8 cellular contexts compared by ENCODE assay signal in genomic region chr6:27250955-27251671, GRCh38. TPM values are rescaled to one million over a fixed set of nuclear protein-coding genes. Genes with fewer than 3 reads are reported as not detected.
A peak's percentile ranks its signal among the peaks of the same experiment; 100 is the strongest.
DNase-seq lines count a peak whose midpoint lies in the region; ATAC-seq, FAIRE-seq and TF ChIP-seq lines count a peak whose summit lies in the region.

No MANE protein-coding gene starts in this region.

- H3K4me3 Mint-ChIP-seq in activated CD4-positive, alpha-beta memory T cell treated with anti-CD3 and anti-CD28 coated beads, Interleukin-2, amount 10 ng/mL, durations not matched to agents 7 days and 5 days, result peak overlapping the region; percentile 86
- H3K4me3 Mint-ChIP-seq in natural killer cell treated with Interleukin-12 subunit alpha and Interleukin-12 subunit beta and Interleukin-15 and Interleukin-18, amount 100 ng/mL, for 72 hours, result peak overlapping the region; percentile 86
- H3K4me3 Mint-ChIP-seq in stimulated activated naive CD8-positive, alpha-beta T cell treated with anti-CD3 and anti-CD28 coated beads, Interleukin-15, amount 100 ng/mL, for 72 hours, result peak overlapping the region; percentile 93 to 95

- peak; percentile 33 for ATAC-seq in GM18519 (IDR thresholded peaks at IDR 0.05; ENCODE audit: low FRiP score, unreplicated experiment)
- peak; percentile 58 for ATAC-seq in HG03064 (IDR thresholded peaks at IDR 0.05; ENCODE audit: low read depth, unreplicated experiment)
- peak; percentile 81 to 82 for ATAC-seq in natural killer cell treated with Interleukin-12 subunit alpha and Interleukin-12 subunit beta and Interleukin-15 and Interleukin-18, amount 100 ng/mL, for 72 hours
- peak; percentile 80 for ATAC-seq in stimulated activated naive CD8-positive, alpha-beta T cell treated with anti-CD3 and anti-CD28 coated beads, Interleukin-15, amount 100 ng/mL, for 72 hours

- no peak overlapping the region for H4K91ac ChIP-seq in H1 (replicated peaks; ENCODE audit: insufficient read length, low read length)

- DNase-seq in NCI-H2227 treated with DMSO at 0.1 percent for 48 hours (lab: John Stamatoyannopoulos, UW) (peak; percentile 90), H1 (ENCODE audit: low read depth in 1 of 2, low spot score in 2 of 2) (peak; percentile 86 to 96)
- DNase-seq in activated CD4-positive, alpha-beta memory T cell treated with anti-CD3 and anti-CD28 coated beads, Interleukin-2, amount 10 ng/mL, durations not matched to agents 7 days and 5 days, result peak; percentile 76
- no peak for DNase-seq in natural killer cell treated with Interleukin-12 subunit alpha and Interleukin-12 subunit beta and Interleukin-15 and Interleukin-18, amount 100 ng/mL, for 72 hours (ENCODE audit: low spot score)
- DNase-seq in stimulated activated naive CD8-positive, alpha-beta T cell treated with anti-CD3 and anti-CD28 coated beads, Interleukin-15, amount 100 ng/mL, for 72 hours, result peak; percentile 50 to 63

- TF ChIP-seq RAD21 in H1 (IDR thresholded peaks at IDR 0.05 in 1 of 2, conservative IDR thresholded peaks at IDR 0.05 in 1 of 2; ENCODE audit: low read depth in 2 of 2, low read length in 2 of 2), result no peak

- H3K4me1 ChIP-seq in H1 (replicated peaks in 1 of 4; ENCODE audit: control insufficient read depth in 3 of 4, insufficient read depth in 4 of 4, low read length in 3 of 4), result peaks cover 2 to 8% (median 3%) of the 10 kb centered on the region in 4 experiments; a peak in 4 of 7 replicates

- TF ChIP-seq EP300 in H1 (IDR thresholded peaks at IDR 0.05; ENCODE audit: borderline replicate concordance in 1 of 2, low read depth in 2 of 2, low read length in 2 of 2), result no peak

- H3K9me3 ChIP-seq in H1 (ENCODE audit: insufficient read depth in 2 of 2, low read depth in 1 of 2, low read length in 1 of 2), result no peaks in the 10 kb centered on the region

- POLR2A ChIA-PET in activated CD4-positive, alpha-beta memory T cell treated with anti-CD3 and anti-CD28 coated beads, Interleukin-2, amount 10 ng/mL, durations not matched to agents 7 days and 5 days (lab: Charles Lee), result interaction anchor here (0.7 kb wide), 1 partner anchor 12 kb away, joined by 3 read pairs; no protein-coding TSS in a partner anchor
- POLR2A ChIA-PET in H1 (lab: Charles Lee; ENCODE audit: partially characterized antibody), result interaction anchor here (1.0 to 2.3 kb wide), 7 partner anchors 9 to 104 kb away, joined by 3 to 15 read pairs (median 6); a partner anchor contains a TSS

- H2AK5ac ChIP-seq in H1 (ENCODE audit: low read depth, low read length), result no peak overlapping the region

- H2AFZ ChIP-seq in H1 (ENCODE audit: low read length), result peak overlapping the region; percentile 92; the same call in 1 of the 2 replicates

- H2BK120ac ChIP-seq in H1 (replicated peaks; ENCODE audit: low read depth, low read length), result no peak overlapping the region

- H3K56ac ChIP-seq in H1 (replicated peaks; ENCODE audit: insufficient read length, low read depth, low read length), result peak overlapping the region; percentile 84

- no peak overlapping the region for H3K14ac ChIP-seq in H1 (ENCODE audit: insufficient read length)

- H3K23me2 ChIP-seq in H1 (ENCODE audit: low read depth, low read length), result no peaks in the 10 kb centered on the region

- peaks cover 41% of the 10 kb centered on the region for H3K27me3 Mint-ChIP-seq in activated CD4-positive, alpha-beta memory T cell treated with anti-CD3 and anti-CD28 coated beads, Interleukin-2, amount 10 ng/mL, durations not matched to agents 7 days and 5 days
- peaks cover 28 to 38% of the 10 kb centered on the region in 2 donors for H3K27me3 Mint-ChIP-seq in natural killer cell treated with Interleukin-12 subunit alpha and Interleukin-12 subunit beta and Interleukin-15 and Interleukin-18, amount 100 ng/mL, for 72 hours
- H3K27me3 Mint-ChIP-seq in stimulated activated naive CD8-positive, alpha-beta T cell treated with anti-CD3 and anti-CD28 coated beads, Interleukin-15, amount 100 ng/mL, for 72 hours, result peaks cover 37% of the 10 kb centered on the region

- no peak overlapping the region for H3K4ac ChIP-seq in H1 (replicated peaks; ENCODE audit: insufficient read length, low read depth, low read length)

- H3K27ac ChIP-seq in 22Rv1 (peak overlapping the region; percentile 91), H1 (ENCODE audit: low read depth, low read length) (peak overlapping the region; percentile 84; the same call in 1 of the 2 replicates)

- H3K36me3 Mint-ChIP-seq in activated CD4-positive, alpha-beta memory T cell treated with anti-CD3 and anti-CD28 coated beads, Interleukin-2, amount 10 ng/mL, durations not matched to agents 7 days and 5 days (ENCODE audit: low read depth), result no peaks in the 10 kb centered on the region
- no peaks in the 10 kb centered on the region for H3K36me3 Mint-ChIP-seq in natural killer cell treated with Interleukin-12 subunit alpha and Interleukin-12 subunit beta and Interleukin-15 and Interleukin-18, amount 100 ng/mL, for 72 hours

- no peak overlapping the region for H2BK20ac ChIP-seq in H1 (ENCODE audit: low read length)

- no peak for TF ChIP-seq CTCF in 22Rv1 (IDR thresholded peaks at IDR 0.05)
- TF ChIP-seq CTCF in H1 (IDR thresholded peaks at IDR 0.05; ENCODE audit: control extremely low read depth in 1 of 3, insufficient read depth in 1 of 3, low read depth in 1 of 3, low read length in 3 of 3), result no peak

- peak in 1 of 2 experiments; percentile 62; a peak in 2 of 3 replicates for TF ChIP-seq POLR2A in H1 (IDR thresholded peaks at IDR 0.05; ENCODE audit: control extremely low read depth in 1 of 2, low read depth in 2 of 2, low read length in 2 of 2)

- peaks cover 0 to 5% (median 0%) of the 10 kb centered on the region in 4 experiments; a peak in 4 of 7 replicates for H3K27me3 ChIP-seq in H1 (replicated peaks in 1 of 4; ENCODE audit: control insufficient read depth in 3 of 4, extremely low read depth in 1 of 4, insufficient read depth in 3 of 4, low read length in 3 of 4)

- peak overlapping the region; percentile 95 for H3K18ac ChIP-seq in H1 (ENCODE audit: extremely low read depth, low read length)

- H3K4me3 ChIP-seq in H1 (ENCODE audit: extremely low read depth in 1 of 4, insufficient read depth in 2 of 4, low read depth in 3 of 4, low read length in 4 of 4), result peak overlapping the region; percentile 83 to 95 (median 86)

- peak overlapping the region; percentile 86 for H2BK5ac ChIP-seq in H1 (ENCODE audit: low read depth, low read length)

- H2BK12ac ChIP-seq in H1 (ENCODE audit: low read depth, low read length), result peak overlapping the region; percentile 29; the same call in 1 of the 2 replicates

- peak overlapping the region; percentile 78 to 82 for H3K4me2 ChIP-seq in H1 (ENCODE audit: insufficient read depth in 1 of 2, low read depth in 2 of 2, low read length in 2 of 2)

- peak; percentile 50 for FAIRE-seq in H1 (lab: Jason Lieb, UNC)

- H3K9me3 Mint-ChIP-seq in activated CD4-positive, alpha-beta memory T cell treated with anti-CD3 and anti-CD28 coated beads, Interleukin-2, amount 10 ng/mL, durations not matched to agents 7 days and 5 days, result no peaks in the 10 kb centered on the region
- no peaks in the 10 kb centered on the region for H3K9me3 Mint-ChIP-seq in natural killer cell treated with Interleukin-12 subunit alpha and Interleukin-12 subunit beta and Interleukin-15 and Interleukin-18, amount 100 ng/mL, for 72 hours
- no peaks in the 10 kb centered on the region for H3K9me3 Mint-ChIP-seq in stimulated activated naive CD8-positive, alpha-beta T cell treated with anti-CD3 and anti-CD28 coated beads, Interleukin-15, amount 100 ng/mL, for 72 hours

- H3K9ac ChIP-seq in H1 (replicated peaks in 1 of 4; ENCODE audit: extremely low read depth in 1 of 4, low read depth in 3 of 4, low read length in 3 of 4), result peak overlapping the region; percentile 78 to 95 (median 82)

- H3K4me1 Mint-ChIP-seq in activated CD4-positive, alpha-beta memory T cell treated with anti-CD3 and anti-CD28 coated beads, Interleukin-2, amount 10 ng/mL, durations not matched to agents 7 days and 5 days, result peaks cover 15% of the 10 kb centered on the region
- peaks cover 2 to 4% of the 10 kb centered on the region in 2 donors for H3K4me1 Mint-ChIP-seq in natural killer cell treated with Interleukin-12 subunit alpha and Interleukin-12 subunit beta and Interleukin-15 and Interleukin-18, amount 100 ng/mL, for 72 hours (ENCODE audit: low read depth in 2 of 2)
- peaks cover 8% of the 10 kb centered on the region for H3K4me1 Mint-ChIP-seq in stimulated activated naive CD8-positive, alpha-beta T cell treated with anti-CD3 and anti-CD28 coated beads, Interleukin-15, amount 100 ng/mL, for 72 hours

- H3K23ac ChIP-seq in H1 (ENCODE audit: insufficient read length), result no peak overlapping the region

- H3K27ac Mint-ChIP-seq in activated CD4-positive, alpha-beta memory T cell treated with anti-CD3 and anti-CD28 coated beads, Interleukin-2, amount 10 ng/mL, durations not matched to agents 7 days and 5 days, result peak overlapping the region; percentile 50
- H3K27ac Mint-ChIP-seq in natural killer cell treated with Interleukin-12 subunit alpha and Interleukin-12 subunit beta and Interleukin-15 and Interleukin-18, amount 100 ng/mL, for 72 hours, result no peak overlapping the region
- peak overlapping the region; percentile 55 to 83 for H3K27ac Mint-ChIP-seq in stimulated activated naive CD8-positive, alpha-beta T cell treated with anti-CD3 and anti-CD28 coated beads, Interleukin-15, amount 100 ng/mL, for 72 hours

- H2BK15ac ChIP-seq in H1 (ENCODE audit: low read length), result no peak overlapping the region; the same call in 1 of the 2 replicates

- peak overlapping the region; percentile 93; the same call in 1 of the 2 replicates for H4K8ac ChIP-seq in H1 (ENCODE audit: extremely low read depth, insufficient read depth, low read length)

- no peaks in the 10 kb centered on the region for H3K36me3 ChIP-seq in H1 (ENCODE audit: control insufficient read depth in 2 of 4, insufficient read depth in 4 of 4, low read length in 3 of 4)

- no peaks in the 10 kb centered on the region for H3K79me1 ChIP-seq in H1 (ENCODE audit: low read depth, low read length)

- no peaks in the 10 kb centered on the region for H4K20me1 ChIP-seq in H1 (replicated peaks in 1 of 2; ENCODE audit: control insufficient read depth in 1 of 2, insufficient read depth in 2 of 2, low read length in 2 of 2)

- peak overlapping the region; percentile 85 for H4K5ac ChIP-seq in H1 (ENCODE audit: insufficient read length, low read depth, low read length)

- WGBS in H1 (ENCODE audit: extremely low coverage in 1 of 2, insufficient coverage in 1 of 2, insufficient read length in 1 of 2, insufficient replicate concordance in 2 of 2, low coverage in 1 of 2, low lambda C conversion rate in 2 of 2, missing lambda C conversion rate in 1 of 2), 2 experiments, result 2% methylated on average over 33 of the region's 48 CpGs; no CpG with 5 or more reads in 1 of the 2 experiments

- H3K79me2 ChIP-seq in H1 (ENCODE audit: control insufficient read depth in 1 of 2, insufficient read depth in 2 of 2, low read length in 2 of 2), result no peaks in the 10 kb centered on the region

- CTCF ChIA-PET in activated CD4-positive, alpha-beta memory T cell treated with anti-CD3 and anti-CD28 coated beads, Interleukin-2, amount 10 ng/mL, durations not matched to agents 7 days and 5 days (lab: Charles Lee), result interaction anchor here (1.0 to 1.3 kb wide), 6 partner anchors 10 to 63 kb away, joined by 3 to 7 read pairs (median 3); no protein-coding TSS in a partner anchor
- CTCF ChIA-PET in H1 (lab: Charles Lee; ENCODE audit: partially characterized antibody), result interaction anchor here (0.5 to 2.4 kb wide), 16 partner anchors 9 to 552 kb away, joined by 3 to 12 read pairs (median 4); no protein-coding TSS in a partner anchor

RNA-seq across cellular contexts. Expression of gene PRSS16, which starts 3.6 kb away (rescaled TPM):
- total RNA-seq in activated CD4-positive, alpha-beta memory T cell treated with anti-CD3 and anti-CD28 coated beads, Interleukin-2, amount 10 ng/mL, durations not matched to agents 7 days and 5 days, result 1 to 10 TPM; 1.3 to 1.6 TPM
- 19.2 and 20.2 TPM in 2 replicates for total RNA-seq in H1 (2021; fragmentation: NEBNext Ultra II Directional; extraction: Animal tissue kit (Norgen Biotek cat#: 25700))
- polyA plus RNA-seq in H1 (2011; rRNA removed), result 38.9 and 39.6 TPM in 2 replicates
- polyA plus RNA-seq in H1 (2011; cell fraction: cytosol; rRNA removed), result 48.8 TPM
- 23.7 TPM for polyA plus RNA-seq in H1 (2011; cell fraction: nucleus; rRNA removed)
- polyA plus RNA-seq in H1 (2012, experiment 1 of 2), result 15.7 to 20.6 TPM (median 19.8 TPM) in 4 replicates
- 23.1 TPM for polyA plus RNA-seq in H1 (2012, experiment 2 of 2)
- 15.2 TPM for polyA plus RNA-seq in H1 (2013, experiment 1 of 2)
- polyA plus RNA-seq in H1 (2013, experiment 2 of 2), result 16.0 TPM
- polyA minus RNA-seq in H1 (2011; rRNA and poly(A)+ RNA removed), result 27.4 and 34.3 TPM in 2 replicates
- polyA minus RNA-seq in H1 (2011; cell fraction: cytosol; rRNA and poly(A)+ RNA removed), result 5.1 TPM
- 11.7 TPM for polyA minus RNA-seq in H1 (2011; cell fraction: nucleus; rRNA and poly(A)+ RNA removed)
- total RNA-seq in natural killer cell treated with Interleukin-12 subunit alpha and Interleukin-12 subunit beta and Interleukin-15 and Interleukin-18, amount 100 ng/mL, for 72 hours, result not detected

Comparison
In these comparisons a context has a peak if more than half of its experiments do, and no peak if none do; other contexts are left out.
1. H3K27ac Mint-ChIP-seq: peak in activated CD4-positive, alpha-beta memory T cell treated with anti-CD3 and anti-CD28 coated beads, Interleukin-2, amount 10 ng/mL, durations not matched to agents 7 days and 5 days (single experiment) and stimulated activated naive CD8-positive, alpha-beta T cell treated with anti-CD3 and anti-CD28 coated beads, Interleukin-15, amount 100 ng/mL, for 72 hours (2 of 2); none in natural killer cell treated with Interleukin-12 subunit alpha and Interleukin-12 subunit beta and Interleukin-15 and Interleukin-18, amount 100 ng/mL, for 72 hours (0 of 2).
2. Peak in every context shown above with its lines, with median percentiles within 50 percentile points of each other: ATAC-seq and H3K4me3 Mint-ChIP-seq.